ENCODE assay signal across 33 cellular contexts in the genomic region with DNA sequence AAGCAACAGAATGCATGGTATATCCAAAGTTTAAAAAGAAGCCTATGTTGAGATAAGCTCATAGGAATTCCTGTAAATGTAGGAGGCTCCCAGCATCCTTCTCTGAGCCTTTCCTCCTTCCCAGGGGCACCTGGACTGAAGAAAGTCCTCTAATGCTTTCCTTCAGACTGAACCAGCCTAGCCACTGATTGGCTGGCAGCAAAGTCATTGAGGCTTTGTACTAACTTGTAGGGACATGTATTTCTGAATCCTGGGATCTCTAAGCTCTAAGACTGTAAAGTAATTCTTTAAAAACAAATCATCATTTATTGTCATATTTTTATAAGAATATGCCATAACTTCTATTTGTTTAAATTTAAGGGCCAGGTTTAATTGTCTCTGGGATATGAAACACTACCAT.
"Had no signal": no experiment of that assay in that cellular context is flagged by ENCODE, and none has a peak within 500 bp of the region (broad histone marks: within the 10 kb centered on the region; RNA-seq: fewer than 3 reads in every experiment).

No MANE protein-coding gene starts in this region.

- H3K27ac ChIP-seq: brain microvascular endothelial cell, cardiac muscle cell, coronary artery, dorsolateral prefrontal cortex, gastrocnemius medialis, heart right ventricle, WERI-Rb-1 had no signal

- H3K27me3 ChIP-seq: brain microvascular endothelial cell, cardiac muscle cell, dorsolateral prefrontal cortex, gastrocnemius medialis, heart right ventricle had no signal

- H3K36me3 ChIP-seq: brain microvascular endothelial cell, cardiac muscle cell, gastrocnemius medialis, heart right ventricle, WERI-Rb-1 had no signal

- H3K9me3 ChIP-seq: gastrocnemius medialis had no signal

- H3K36me3 Mint-ChIP-seq: activated naive CD8-positive, alpha-beta T cell had no signal

- H3K4me3 ChIP-seq: cardiac muscle cell, coronary artery, dorsolateral prefrontal cortex, gastrocnemius medialis, heart right ventricle had no signal

- DNase-seq: activated B cell treated with CpG ODN at 0.5 μM for 24 hours; activated CD4-positive, alpha-beta T cell treated with anti-CD3 and anti-CD28 coated beads for 48 hours; activated CD4-positive, alpha-beta T cell treated with anti-CD3 and anti-CD28 coated beads, Interleukin-2, amount 50 U/mL, for 1 hour; activated CD4-positive, alpha-beta T cell treated with anti-CD3 and anti-CD28 coated beads, Interleukin-2, amount 50 U/mL, for 48 hours; activated CD8-positive, alpha-beta memory T cell treated with anti-CD3 and anti-CD28 coated beads for 24 hours; activated CD8-positive, alpha-beta T cell treated with anti-CD3 and anti-CD28 coated beads for 36 hours; activated effector memory CD4-positive, alpha-beta T cell treated with Interleukin-2 at 50 U/mL for 16 hours; activated gamma-delta T cell treated with Interleukin-2 at 50 U/mL for 16 hours; activated naive CD4-positive, alpha-beta T cell treated with anti-CD3 and anti-CD28 coated beads, Interleukin-2, amount 50 U/mL, for 16 hours; activated naive CD4-positive, alpha-beta T cell treated with Interleukin-2 at 50 U/mL for 16 hours; activated T-cell treated with anti-CD3 and anti-CD28 coated beads, Interleukin-2, amount 50 U/mL, for 4 hours; amniotic stem cell; anterior cingulate cortex; brain microvascular endothelial cell; dorsolateral prefrontal cortex; effector memory CD4-positive, alpha-beta T cell; endodermal cell; foreskin fibroblast; gastrocnemius medialis; glutamatergic neuron; heart right ventricle; T-helper 1 cell; T-helper 17 cell; T1000; WERI-Rb-1 had no signal

- H3K27ac Mint-ChIP-seq: activated B cell treated with CpG ODN at 0.5 μM for 24 hours; activated CD8-positive, alpha-beta T cell treated with anti-CD3 and anti-CD28 coated beads for 36 hours; activated naive CD8-positive, alpha-beta T cell; activated T-helper 17 cell treated with anti-CD3 and anti-CD28 coated beads, Interleukin-2, amount 50 U/mL, for 72 hours; dendritic cell treated with granulocyte-macrophage colony-stimulating factor and Interleukin-4, amounts not matched to agents 40 ng/mL and 50 ng/mL, for 4 days; endodermal cell; T-helper 17 cell; T-helper 2 cell treated with Interferon-gamma antibody and Interleukin-4, amounts not matched to agents 5 μg/mL and 100 μg/mL, for 36 hours had no signal

- H3K4me3 Mint-ChIP-seq: activated B cell treated with CpG ODN at 0.5 μM for 24 hours; activated CD8-positive, alpha-beta T cell treated with anti-CD3 and anti-CD28 coated beads for 36 hours; activated naive CD8-positive, alpha-beta T cell; activated T-cell treated with anti-CD3 and anti-CD28 coated beads, Interleukin-2, amount 50 U/mL, for 4 hours; activated T-helper 17 cell treated with anti-CD3 and anti-CD28 coated beads, Interleukin-2, amount 50 U/mL, for 72 hours; central memory CD8-positive, alpha-beta T cell; dendritic cell treated with granulocyte-macrophage colony-stimulating factor and Interleukin-4, amounts not matched to agents 40 ng/mL and 50 ng/mL, for 4 days; endodermal cell; T-helper 17 cell; T-helper 2 cell treated with Interferon-gamma antibody and Interleukin-4, amounts not matched to agents 5 μg/mL and 100 μg/mL, for 36 hours had no signal

- ATAC-seq: activated CD4-positive, CD25-positive, alpha-beta regulatory T cell treated with anti-CD3 and anti-CD28 coated beads, Interleukin-2, amount 50 U/mL, for 24 hours; activated CD8-positive, alpha-beta T cell treated with anti-CD3 and anti-CD28 coated beads for 36 hours; activated T-cell treated with anti-CD3 and anti-CD28 coated beads, Interleukin-2, amount 50 U/mL, for 4 hours; activated T-helper 17 cell treated with anti-CD3 and anti-CD28 coated beads, Interleukin-2, amount 50 U/mL, for 72 hours; gastrocnemius medialis; heart right ventricle; T-helper 17 cell had no signal

- H3K4me1 Mint-ChIP-seq: activated B cell treated with CpG ODN at 0.5 μM for 24 hours; activated T-helper 17 cell treated with anti-CD3 and anti-CD28 coated beads, Interleukin-2, amount 50 U/mL, for 72 hours; central memory CD8-positive, alpha-beta T cell; T-helper 17 cell had no signal

- H3K27me3 Mint-ChIP-seq: dendritic cell treated with granulocyte-macrophage colony-stimulating factor and Interleukin-4, amounts not matched to agents 40 ng/mL and 50 ng/mL, for 4 days had no signal

- H3K4me1 ChIP-seq: gastrocnemius medialis, heart right ventricle had no signal

- H3K9me3 Mint-ChIP-seq: activated B cell treated with CpG ODN at 0.5 μM for 24 hours; activated CD8-positive, alpha-beta T cell treated with anti-CD3 and anti-CD28 coated beads for 36 hours; activated T-cell treated with anti-CD3 and anti-CD28 coated beads, Interleukin-2, amount 50 U/mL, for 4 hours; activated T-helper 17 cell treated with anti-CD3 and anti-CD28 coated beads, Interleukin-2, amount 50 U/mL, for 72 hours; dendritic cell treated with granulocyte-macrophage colony-stimulating factor and Interleukin-4, amounts not matched to agents 40 ng/mL and 50 ng/mL, for 4 days; T-helper 2 cell treated with Interferon-gamma antibody and Interleukin-4, amounts not matched to agents 5 μg/mL and 100 μg/mL, for 36 hours had no signal
